In the genomic region with DNA sequence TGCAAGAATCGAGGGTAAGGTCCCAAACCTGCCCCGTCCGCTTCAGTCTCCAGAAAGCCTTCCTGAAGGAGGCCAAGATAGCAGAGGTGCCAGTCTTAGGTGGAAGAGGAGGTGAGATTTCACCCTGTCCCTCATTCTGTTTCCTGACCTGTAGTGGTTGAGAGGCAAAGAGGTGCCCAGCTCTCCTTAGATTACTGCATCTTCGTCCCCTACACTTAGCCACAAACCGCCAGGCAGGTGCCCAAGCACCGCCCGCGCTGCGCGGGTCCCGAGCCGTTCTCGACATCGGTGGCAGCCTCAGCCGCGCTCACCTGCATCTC, we compare ENCODE assay signal across 8 cellular contexts. TPM values are rescaled to one million over a fixed set of nuclear protein-coding genes. Genes with fewer than 3 reads are reported as not detected.
DNase-seq lines count a peak whose midpoint lies in the region; ATAC-seq and TF ChIP-seq lines count a peak whose summit lies in the region.

No MANE protein-coding gene starts in this region.

- H3K27ac ChIP-seq in CD4-positive, alpha-beta memory T cell (ENCODE audit: low read depth, low read length): no peak overlapping the region

- peak overlapping the region in 3 of 7 donors; percentile 59 to 87 (median 60) for H3K27ac Mint-ChIP-seq in CD4-positive, alpha-beta memory T cell
- no peak overlapping the region for H3K27ac Mint-ChIP-seq in activated naive CD8-positive, alpha-beta T cell treated with anti-CD3 and anti-CD28 coated beads, Interleukin-2, amount 50 U/mL, for 24 hours
- peak overlapping the region in 1 of 2 donors; percentile 45 for H3K27ac Mint-ChIP-seq in natural killer cell

- H3K9me3 Mint-ChIP-seq in CD4-positive, alpha-beta memory T cell: peaks cover 0 to 5% (median 0%) of the 10 kb centered on the region in 8 donors
- H3K9me3 Mint-ChIP-seq in activated naive CD8-positive, alpha-beta T cell treated with anti-CD3 and anti-CD28 coated beads, Interleukin-2, amount 50 U/mL, for 24 hours: no peaks in the 10 kb centered on the region
- no peaks in the 10 kb centered on the region for H3K9me3 Mint-ChIP-seq in natural killer cell

- CTCF ChIA-PET in CD4-positive, alpha-beta memory T cell (lab: Charles Lee; ENCODE audit: partially characterized antibody): interaction anchor here (0.8 to 5.6 kb wide), 40 partner anchors 8 to 197 kb away, joined by 3 to 133 read pairs (median 6); a partner anchor contains a TSS

- H3K4me1 ChIP-seq in CD4-positive, alpha-beta memory T cell (ENCODE audit: insufficient read depth, low read length): peaks cover 17% of the 10 kb centered on the region

- H3K4me3 Mint-ChIP-seq in CD4-positive, alpha-beta memory T cell: peak overlapping the region in 7 of 8 donors; percentile 73 to 87 (median 84)
- peak overlapping the region; percentile 69 for H3K4me3 Mint-ChIP-seq in activated naive CD8-positive, alpha-beta T cell treated with anti-CD3 and anti-CD28 coated beads, Interleukin-2, amount 50 U/mL, for 24 hours
- peak overlapping the region; percentile 72 for H3K4me3 Mint-ChIP-seq in natural killer cell

- no peak for DNase-seq in CD4-positive, alpha-beta memory T cell
- DNase-seq in activated naive CD8-positive, alpha-beta T cell treated with anti-CD3 and anti-CD28 coated beads, Interleukin-2, amount 50 U/mL, for 24 hours: no peak
- DNase-seq in natural killer cell (no peak), NCI-H748 treated with DMSO at 0.1 percent for 48 hours (lab: John Stamatoyannopoulos, UW) (no peak)
- DNase-seq in stimulated activated CD4-positive, alpha-beta T cell treated with anti-CD3 and anti-CD28 coated beads, Interleukin-4, amount 100 ng/mL, for 4 hours: no peak

- ATAC-seq in HG02981 (IDR thresholded peaks at IDR 0.05; ENCODE audit: unreplicated experiment) (peak; percentile 14), natural killer cell (peak in 1 of 3 donors; percentile 1), GM18868 (IDR thresholded peaks at IDR 0.05; ENCODE audit: unreplicated experiment) (no peak), HG02623 (IDR thresholded peaks at IDR 0.05; ENCODE audit: unreplicated experiment) (no peak)
- no peak for ATAC-seq in activated naive CD8-positive, alpha-beta T cell treated with anti-CD3 and anti-CD28 coated beads, Interleukin-2, amount 50 U/mL, for 24 hours

- H3K9me3 ChIP-seq in CD4-positive, alpha-beta memory T cell (ENCODE audit: control insufficient read depth in 1 of 2, low read length in 2 of 2): no peaks in the 10 kb centered on the region

- POLR2A ChIA-PET in CD4-positive, alpha-beta memory T cell (lab: Charles Lee; ENCODE audit: partially characterized antibody): interaction anchor here (1.5 to 2.3 kb wide), 2 partner anchors 23 to 28 kb away, joined by 9 to 12 read pairs; a partner anchor contains a TSS

- intact Hi-C loops in CD4-positive, alpha-beta memory T cell (cut with micrococcal nuclease): loop anchor here (1.0 to 2.0 kb wide), 3 partner anchors 24 to 72 kb away; a partner anchor contains a TSS
- intact Hi-C loops in natural killer cell (cut with micrococcal nuclease): loop anchor here (1.0 kb wide), 1 partner anchor 72 kb away; no protein-coding TSS in a partner anchor

- peaks cover 53% of the 10 kb centered on the region for H3K27me3 ChIP-seq in CD4-positive, alpha-beta memory T cell (ENCODE audit: insufficient read depth, low read length)

- no peaks in the 10 kb centered on the region for H3K36me3 ChIP-seq in CD4-positive, alpha-beta memory T cell (ENCODE audit: insufficient read depth, low read length)

- no peaks in the 10 kb centered on the region for H3K36me3 Mint-ChIP-seq in CD4-positive, alpha-beta memory T cell
- H3K36me3 Mint-ChIP-seq in activated naive CD8-positive, alpha-beta T cell treated with anti-CD3 and anti-CD28 coated beads, Interleukin-2, amount 50 U/mL, for 24 hours (ENCODE audit: low read depth): no peaks in the 10 kb centered on the region
- no peaks in the 10 kb centered on the region for H3K36me3 Mint-ChIP-seq in natural killer cell

- peaks cover 57 to 66% of the 10 kb centered on the region in 2 donors for H3K27me3 Mint-ChIP-seq in CD4-positive, alpha-beta memory T cell
- peaks cover 79% of the 10 kb centered on the region for H3K27me3 Mint-ChIP-seq in activated naive CD8-positive, alpha-beta T cell treated with anti-CD3 and anti-CD28 coated beads, Interleukin-2, amount 50 U/mL, for 24 hours
- H3K27me3 Mint-ChIP-seq in natural killer cell (ENCODE audit: low read depth in 2 of 2): peaks cover 61 to 78% of the 10 kb centered on the region in 2 donors

- H3K4me1 Mint-ChIP-seq in CD4-positive, alpha-beta memory T cell: peaks cover 0 to 33% (median 10%) of the 10 kb centered on the region in 4 donors
- H3K4me1 Mint-ChIP-seq in activated naive CD8-positive, alpha-beta T cell treated with anti-CD3 and anti-CD28 coated beads, Interleukin-2, amount 50 U/mL, for 24 hours: peaks cover 20% of the 10 kb centered on the region
- H3K4me1 Mint-ChIP-seq in natural killer cell: peaks cover 0 to 12% of the 10 kb centered on the region in 2 donors

- H3K4me3 ChIP-seq in CD4-positive, alpha-beta memory T cell (ENCODE audit: low read length in 2 of 2): peak overlapping the region in 1 of 2 donors; percentile 61

- no peak for TF ChIP-seq CTCF in natural killer cell (IDR thresholded peaks at IDR 0.05)

RNA-seq across cellular contexts. Expression of a gene that starts 23.8 kb away (rescaled TPM):
- total RNA-seq in CD4-positive, alpha-beta memory T cell: 100 to 1,000 TPM; 148 to 151 TPM
- 10 to 100 TPM; 19.4 to 51.4 TPM for polyA plus RNA-seq in CD4-positive, alpha-beta memory T cell
- total RNA-seq in natural killer cell: 100 to 1,000 TPM; 205 to 253 (median 238) TPM
